Comparison of ENCODE assay signal across 1 cellular context in the genomic region with DNA sequence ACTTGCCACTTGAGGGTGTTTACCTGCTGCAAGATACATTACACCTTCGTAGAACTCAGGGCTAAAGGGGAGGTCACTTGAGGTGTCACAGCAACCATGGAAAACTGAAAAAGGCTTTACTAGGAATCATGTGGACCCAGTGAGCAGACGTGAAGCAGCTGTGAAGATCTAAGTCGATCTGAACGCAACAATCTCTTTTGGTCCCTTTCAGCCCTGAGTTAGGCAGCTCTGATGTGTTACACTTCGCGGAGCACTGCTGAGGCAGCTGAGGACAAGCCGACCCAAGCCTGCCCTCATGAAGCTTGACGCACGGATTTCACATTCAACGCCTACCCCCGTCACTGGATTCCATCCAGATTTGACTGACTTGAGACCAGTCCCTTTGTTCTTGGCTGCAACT.
TF ChIP-seq lines count a peak whose summit lies in the region.

No MANE protein-coding gene starts in this region.

TF ChIP-seq in SK-N-SH, 30 proteins besides CTCF, POLR2A, EP300 and RAD21 (continued from another document):
- TF ChIP-seq, protein P1, sequence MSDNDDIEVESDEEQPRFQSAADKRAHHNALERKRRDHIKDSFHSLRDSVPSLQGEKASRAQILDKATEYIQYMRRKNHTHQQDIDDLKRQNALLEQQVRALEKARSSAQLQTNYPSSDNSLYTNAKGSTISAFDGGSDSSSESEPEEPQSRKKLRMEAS (IDR thresholded peaks at IDR 0.05; ENCODE audit: low read depth), result no peak
- TF ChIP-seq EZH2phosphoT487 (IDR thresholded peaks at IDR 0.05; ENCODE audit: borderline replicate concordance, low read depth) (no peak), FOXJ3 (CRISPR knock-in tag; IDR thresholded peaks at IDR 0.05) (no peak), MXI1 (IDR thresholded peaks at IDR 0.05; ENCODE audit: low read depth, low read length) (no peak), SMC3 (IDR thresholded peaks at IDR 0.05; ENCODE audit: low read depth, low read length) (no peak), GATA2 (CRISPR knock-in tag; IDR thresholded peaks at IDR 0.05) (no peak), CHD2 (IDR thresholded peaks at IDR 0.05; ENCODE audit: low read length, partially characterized antibody) (no peak)
- TF ChIP-seq, protein P2, sequence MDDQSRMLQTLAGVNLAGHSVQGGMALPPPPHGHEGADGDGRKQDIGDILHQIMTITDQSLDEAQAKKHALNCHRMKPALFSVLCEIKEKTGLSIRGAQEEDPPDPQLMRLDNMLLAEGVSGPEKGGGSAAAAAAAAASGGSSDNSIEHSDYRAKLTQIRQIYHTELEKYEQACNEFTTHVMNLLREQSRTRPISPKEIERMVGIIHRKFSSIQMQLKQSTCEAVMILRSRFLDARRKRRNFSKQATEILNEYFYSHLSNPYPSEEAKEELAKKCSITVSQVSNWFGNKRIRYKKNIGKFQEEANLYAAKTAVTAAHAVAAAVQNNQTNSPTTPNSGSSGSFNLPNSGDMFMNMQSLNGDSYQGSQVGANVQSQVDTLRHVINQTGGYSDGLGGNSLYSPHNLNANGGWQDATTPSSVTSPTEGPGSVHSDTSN (IDR thresholded peaks at IDR 0.05), result no peak
TF ChIP-seq in SK-N-SH: peak in this region for 0.
